Comparison of ENCODE assay signal across 15 cellular contexts in genomic region chr12:110590059-110590458, GRCh38. TPM values are rescaled to one million over a fixed set of nuclear protein-coding genes. Genes with fewer than 3 reads are reported as not detected.
DNase-seq lines count a peak whose midpoint lies in the region; ATAC-seq and TF ChIP-seq lines count a peak whose summit lies in the region.
"Had no signal": no experiment of that assay in that cellular context is flagged by ENCODE, and none has a peak within 500 bp of the region (broad histone marks: within the 10 kb centered on the region; RNA-seq: fewer than 3 reads in every experiment).

No MANE protein-coding gene starts in this region.

- H3K4me3 Mint-ChIP-seq in activated CD4-positive, alpha-beta T cell treated with anti-CD3 and anti-CD28 coated beads, Interleukin-2, amount 10 ng/mL, durations not matched to agents 7 days and 5 days = no peak overlapping the region
- H3K4me3 Mint-ChIP-seq: H9, nephron progenitor cell had no signal

- H3K4me1 Mint-ChIP-seq in activated CD4-positive, alpha-beta T cell treated with anti-CD3 and anti-CD28 coated beads, Interleukin-2, amount 10 ng/mL, durations not matched to agents 7 days and 5 days = peaks cover 36% of the 10 kb centered on the region

- TF ChIP-seq POLR2A in Peyer's patch (IDR thresholded peaks at IDR 0.05) (no peak), esophagus squamous epithelium (IDR thresholded peaks at IDR 0.05) (no peak), stomach (IDR thresholded peaks at IDR 0.05) (no peak)

- H3K27me3 Mint-ChIP-seq in activated CD4-positive, alpha-beta T cell treated with anti-CD3 and anti-CD28 coated beads, Interleukin-2, amount 10 ng/mL, durations not matched to agents 7 days and 5 days = no peaks in the 10 kb centered on the region

- TF ChIP-seq CTCF in Peyer's patch (IDR thresholded peaks at IDR 0.05) = no peak
- TF ChIP-seq CTCF in esophagus squamous epithelium (IDR thresholded peaks at IDR 0.05) = no peak
- TF ChIP-seq CTCF in stomach (IDR thresholded peaks at IDR 0.05) = no peak

- H3K9me3 ChIP-seq in Peyer's patch (no peaks in the 10 kb centered on the region), esophagus squamous epithelium (no peaks in the 10 kb centered on the region), stomach (no peaks in the 10 kb centered on the region)
- H3K9me3 ChIP-seq: body of pancreas had no signal

- H3K4me1 ChIP-seq in Peyer's patch (peaks cover 0 to 18% (median 6%) of the 10 kb centered on the region in 4 donors), esophagus squamous epithelium (peaks cover 8 to 34% (median 25%) of the 10 kb centered on the region in 3 donors), stomach (peaks cover 10 to 32% (median 24%) of the 10 kb centered on the region in 4 donors)

- no peaks in the 10 kb centered on the region for H3K9me3 Mint-ChIP-seq in activated CD4-positive, alpha-beta T cell treated with anti-CD3 and anti-CD28 coated beads, Interleukin-2, amount 10 ng/mL, durations not matched to agents 7 days and 5 days
- H3K9me3 Mint-ChIP-seq: H9, nephron progenitor cell had no signal

- CTCF ChIA-PET in activated CD4-positive, alpha-beta T cell treated with anti-CD3 and anti-CD28 coated beads, Interleukin-2, amount 10 ng/mL, durations not matched to agents 7 days and 5 days (lab: Charles Lee) = interaction anchor here (0.6 to 2.0 kb wide), 7 partner anchors 8 to 311 kb away, joined by 3 to 11 read pairs (median 6); partner anchors contain the start of gene ARPC3

- no peaks in the 10 kb centered on the region for H3K27me3 ChIP-seq in Peyer's patch
- H3K27me3 ChIP-seq in esophagus squamous epithelium = no peaks in the 10 kb centered on the region
- H3K27me3 ChIP-seq in stomach = no peaks in the 10 kb centered on the region
- H3K27me3 ChIP-seq: body of pancreas had no signal

- H3K36me3 ChIP-seq in Peyer's patch (no peaks in the 10 kb centered on the region), esophagus squamous epithelium (no peaks in the 10 kb centered on the region), stomach (no peaks in the 10 kb centered on the region)

- no peak for DNase-seq in activated CD4-positive, alpha-beta T cell treated with anti-CD3 and anti-CD28 coated beads, Interleukin-2, amount 10 ng/mL, durations not matched to agents 7 days and 5 days
- DNase-seq in activated CD4-positive, alpha-beta T cell treated with anti-CD3 and anti-CD28 coated beads, Interleukin-2, amount 50 U/mL, for 1 hour = no peak
- DNase-seq in Peyer's patch (no peak), esophagus squamous epithelium (lab: John Stamatoyannopoulos, UW) (no peak), stomach (no peak), hippocampal formation (lab: John Stamatoyannopoulos, UW) (no peak)
- DNase-seq: body of pancreas, glutamatergic neuron, H9, kidney glomerular epithelial cell, NCI-H1930, NCI-H69, nephron progenitor cell had no signal

- H3K27ac ChIP-seq in Peyer's patch (peak overlapping the region; percentile 61 to 80 (median 73)), esophagus squamous epithelium (peak overlapping the region; percentile 40 to 81 (median 68)), stomach (peak overlapping the region in 4 of 5 donors; percentile 30 to 82 (median 66))

- no peak for ATAC-seq in GM21723 (IDR thresholded peaks at IDR 0.05; ENCODE audit: unreplicated experiment)
- no peak for ATAC-seq in GM21717 (IDR thresholded peaks at IDR 0.05; ENCODE audit: unreplicated experiment)

- intact Hi-C loops in esophagus squamous epithelium (cut with DNase I) (no loop called here), stomach (cut with DNase I; ENCODE audit: low total_unique reads) (no loop called here)

- 93 to 94% methylated on average over 1 of the region's 1 CpG for WGBS in esophagus squamous epithelium, 2 donors
- 95 to 100% (median 100%) methylated on average over 1 of the region's 1 CpG for WGBS in stomach, 5 donors

- no peak for TF ChIP-seq EP300 in stomach (IDR thresholded peaks at IDR 0.05)

- H3K27ac Mint-ChIP-seq in activated CD4-positive, alpha-beta T cell treated with anti-CD3 and anti-CD28 coated beads, Interleukin-2, amount 10 ng/mL, durations not matched to agents 7 days and 5 days = peak overlapping the region; percentile 94
- H3K27ac Mint-ChIP-seq: nephron progenitor cell had no signal

- no peaks in the 10 kb centered on the region for H3K36me3 Mint-ChIP-seq in activated CD4-positive, alpha-beta T cell treated with anti-CD3 and anti-CD28 coated beads, Interleukin-2, amount 10 ng/mL, durations not matched to agents 7 days and 5 days (ENCODE audit: low read depth)

- POLR2A ChIA-PET in activated CD4-positive, alpha-beta T cell treated with anti-CD3 and anti-CD28 coated beads, Interleukin-2, amount 10 ng/mL, durations not matched to agents 7 days and 5 days (lab: Charles Lee) = interaction anchor here (0.6 kb wide), 1 partner anchor 26 kb away, joined by 10 read pairs; no protein-coding TSS in a partner anchor

- no peak overlapping the region for H3K4me3 ChIP-seq in Peyer's patch
- no peak overlapping the region for H3K4me3 ChIP-seq in esophagus squamous epithelium
- H3K4me3 ChIP-seq in stomach = no peak overlapping the region
- H3K4me3 ChIP-seq: body of pancreas had no signal

RNA-seq across cellular contexts. Expression of gene PPTC7, which starts 6.9 kb away (rescaled TPM):
- 10 to 100 TPM; 25.7 to 29.2 TPM for total RNA-seq in activated CD4-positive, alpha-beta T cell treated with anti-CD3 and anti-CD28 coated beads, Interleukin-2, amount 10 ng/mL, durations not matched to agents 7 days and 5 days
- total RNA-seq in Peyer's patch (10 to 100 TPM; 19.5 to 21.4 (median 20.1) TPM), esophagus squamous epithelium (10 to 100 TPM; 14.8 to 30.5 (median 19.2) TPM), stomach (10 to 100 TPM; 14.6 to 46.4 (median 31.0) TPM)
- polyA plus RNA-seq in stomach = 10 to 100 TPM in 1 of 3 donors, 1 to 10 TPM in 2; 8.2 to 10.7 (median 8.3) TPM

RNA-seq across cellular contexts. Expression of gene TCTN1, which starts 23.9 kb away (rescaled TPM):
- 1 to 10 TPM; 4.3 to 5.2 TPM for total RNA-seq in activated CD4-positive, alpha-beta T cell treated with anti-CD3 and anti-CD28 coated beads, Interleukin-2, amount 10 ng/mL, durations not matched to agents 7 days and 5 days
- total RNA-seq in Peyer's patch (10 to 100 TPM in 2 of 4 donors, 1 to 10 TPM in 2; 9.1 to 53.6 (median 9.7) TPM), esophagus squamous epithelium (10 to 100 TPM in 2 of 4 donors, 1 to 10 TPM in 2; 4.4 to 15.6 (median 8.8) TPM), stomach (10 to 100 TPM in 4 of 5 donors, 1 to 10 TPM in 1; 5.3 to 60.0 (median 17.1) TPM)
- polyA plus RNA-seq in stomach = 10 to 100 TPM in 2 of 3 donors, 1 to 10 TPM in 1; 8.2 to 19.7 (median 10.1) TPM
